Comparison of ENCODE assay signal across 9 cellular contexts in genomic region chr18:7177131-7177744, GRCh38. TPM values are rescaled to one million over a fixed set of nuclear protein-coding genes. Genes with fewer than 3 reads are reported as not detected.
A peak's percentile ranks its signal among the peaks of the same experiment; 100 is the strongest.
DNase-seq lines count a peak whose midpoint lies in the region; ATAC-seq, FAIRE-seq and TF ChIP-seq lines count a peak whose summit lies in the region.
"Had no signal": no experiment of that assay in that cellular context is flagged by ENCODE, and none has a peak within 500 bp of the region (broad histone marks: within the 10 kb centered on the region; RNA-seq: fewer than 3 reads in every experiment).

No MANE protein-coding gene starts in this region.

- H3K4me1 ChIP-seq in A549 (no peaks in the 10 kb centered on the region), kidney (ENCODE audit: control insufficient read depth in 1 of 2, insufficient read depth in 1 of 2, low read depth in 1 of 2, low read length in 2 of 2) (no peaks in the 10 kb centered on the region), transverse colon (no peaks in the 10 kb centered on the region)

- no peak overlapping the region for H3K9ac ChIP-seq in kidney (ENCODE audit: low read length in 2 of 2)

- FAIRE-seq in A549 (lab: Jason Lieb, UNC): no peak
- FAIRE-seq in GM12891 (lab: Jason Lieb, UNC): no peak
- peak; percentile 91 for FAIRE-seq in kidney (lab: Jason Lieb, UNC)

- H3K9me3 ChIP-seq in A549 (no peaks in the 10 kb centered on the region), kidney (ENCODE audit: control insufficient read depth in 1 of 2, low read length in 2 of 2) (no peaks in the 10 kb centered on the region), transverse colon (no peaks in the 10 kb centered on the region)

- no peak for TF ChIP-seq EP300 in A549 (IDR thresholded peaks at IDR 0.05)
- no peak for TF ChIP-seq EP300 in transverse colon (IDR thresholded peaks at IDR 0.05; ENCODE audit: low read depth)

- intact Hi-C loops in kidney (cut with DNase I) (loop anchor here (10.0 kb wide), 1 partner anchor 142 kb away; no protein-coding TSS in a partner anchor), transverse colon (cut with DNase I; ENCODE audit: low total_unique reads) (no loop called here)

- H3K36me3 ChIP-seq in kidney (ENCODE audit: control insufficient read depth in 1 of 2, insufficient read depth in 2 of 2, low read length in 2 of 2) (no peaks in the 10 kb centered on the region), transverse colon (no peaks in the 10 kb centered on the region)

- no peaks in the 10 kb centered on the region for H3K27me3 ChIP-seq in transverse colon

- peak; percentile 64 to 78 for TF ChIP-seq RAD21 in A549 (conservative IDR thresholded peaks at IDR 0.05 in 1 of 2, IDR thresholded peaks at IDR 0.05 in 1 of 2)

- in situ Hi-C loops in T47D (cut with HindIII; ENCODE audit: low pct_unique_long_range_greater_than_20kb, low sequenced_read_pairs) (no loop called here), transverse colon (cut with MboI; ENCODE audit: low pct_ligation_motif_present in 1 of 4, low pct_unique_long_range_greater_than_20kb in 1 of 4, low sequenced_read_pairs in 3 of 4) (loop anchor here in 1 of 4 donors (25.0 kb wide), 1 partner anchor 240 kb away; no protein-coding TSS in a partner anchor)

- peak; percentile 43 to 54 for DNase-seq in A549 (ENCODE audit: low read depth in 1 of 2, low spot score in 1 of 2)
- DNase-seq in GM12891 (ENCODE audit: insufficient read length, low spot score): peak; percentile 32
- peak; percentile 52 for DNase-seq in NCI-H2196 treated with DMSO at 0.1 percent for 48 hours (lab: John Stamatoyannopoulos, UW; ENCODE audit: unreplicated experiment)
- DNase-seq in T47D (ENCODE audit: low read depth in 1 of 2, low spot score in 1 of 2): peak; percentile 12 to 45
- no peak for DNase-seq in kidney
- no peak for DNase-seq in transverse colon
- no peak for DNase-seq in activated CD4-positive, alpha-beta T cell treated with anti-CD3 and anti-CD28 coated beads for 1 hour
- DNase-seq in stimulated activated CD4-positive, alpha-beta T cell treated with anti-CD3 and anti-CD28 coated beads, Interleukin-4, amount 100 ng/mL, for 24 hours: no peak

- TF ChIP-seq POLR2A in A549 (IDR thresholded peaks at IDR 0.05; ENCODE audit: low read length) (no peak), GM12891 (IDR thresholded peaks at IDR 0.05; ENCODE audit: low read depth, low read length) (no peak), transverse colon (IDR thresholded peaks at IDR 0.05) (no peak)

- CTCF ChIA-PET in A549 (lab: Yijun Ruan, JAX): interaction anchor here (0.6 to 2.4 kb wide), 22 partner anchors 9 to 1306 kb away, joined by 3 to 36 read pairs (median 5); no protein-coding TSS in a partner anchor

- ATAC-seq in A549: peak; percentile 81 to 91; a peak in 5 of 6 replicates

- peak; percentile 56 for TF ChIP-seq CTCF in A549 (IDR thresholded peaks at IDR 0.05)
- peak; percentile 75 for TF ChIP-seq CTCF in kidney (IDR thresholded peaks at IDR 0.05; ENCODE audit: borderline replicate concordance, extremely low read depth, insufficient read depth)
- peak; percentile 25 to 57 (median 48) for TF ChIP-seq CTCF in transverse colon (IDR thresholded peaks at IDR 0.05)

- H3K4me2 ChIP-seq in A549: no peak overlapping the region

- H3K27ac ChIP-seq in A549 (no peak overlapping the region), kidney (ENCODE audit: low read depth in 2 of 2, low read length in 2 of 2) (no peak overlapping the region), transverse colon (no peak overlapping the region)

- POLR2A ChIA-PET in A549 (lab: Yijun Ruan, JAX): no interaction called here

- 34% methylated on average over 4 of the region's 4 CpGs for WGBS in A549 (ENCODE audit: missing lambda C conversion rate)
- WGBS in transverse colon (ENCODE audit: low coverage in 1 of 2), 2 donors: 46% methylated on average over 3 to 4 of the region's 4 CpGs

- H3K4me3 ChIP-seq in A549 (no peak overlapping the region), kidney (ENCODE audit: low read length in 2 of 2) (no peak overlapping the region), transverse colon (no peak overlapping the region)

TF ChIP-seq in A549, 52 proteins besides CTCF, POLR2A, EP300 and RAD21:
- TF ChIP-seq CHD2 (IDR thresholded peaks at IDR 0.05; ENCODE audit: low read length, partially characterized antibody) (no peak), SMC3 (IDR thresholded peaks at IDR 0.05) (peak; percentile 34; the same call in 2 of the 3 replicates)

TF ChIP-seq in GM12891, 5 proteins besides CTCF, POLR2A, EP300 and RAD21:
- TF ChIP-seq SPI1 (IDR thresholded peaks at IDR 0.05; ENCODE audit: low read depth, low read length): no peak
- no peak for TF ChIP-seq POLR2AphosphoS5 (IDR thresholded peaks at IDR 0.05; ENCODE audit: low read depth, low read length)
- TF ChIP-seq POU2F2 (IDR thresholded peaks at IDR 0.05; ENCODE audit: low read depth, low read length): no peak
- no peak for TF ChIP-seq PAX5 (IDR thresholded peaks at IDR 0.05; ENCODE audit: insufficient read depth, low read length, severe bottlenecking)
- TF ChIP-seq TAF1 (IDR thresholded peaks at IDR 0.05; ENCODE audit: low read depth, low read length): no peak

RNA-seq across cellular contexts. Expression of gene LRRC30, which starts 53.7 kb away (rescaled TPM):
- polyA plus RNA-seq in A549 (2011; rRNA removed) (not detected in 2 replicates), A549 (2017; fragmentation: RNase III; extraction: RNeasy Plus Mini Kit Qiagen cat#74134 plus additional on column Dnase treatment) (not detected in 3 replicates), kidney (ENCODE audit: insufficient read depth, low read depth, low replicate concordance) (not detected)
- not detected in 2 replicates for polyA plus RNA-seq in A549 (2012; cell fraction: cytosol; rRNA removed)
- polyA plus RNA-seq in A549 (2012; cell fraction: nucleus; rRNA removed): not detected in 2 replicates
- polyA minus RNA-seq in A549 (2011; rRNA and poly(A)+ RNA removed): not detected in 2 replicates
- polyA plus RNA-seq in GM12891 (2012; ENCODE audit: low read depth, missing spikeins): not detected
- total RNA-seq in kidney (not detected), transverse colon (not detected)
- polyA plus RNA-seq: urinary bladder had no signal

RNA-seq across cellular contexts. Expression of gene LAMA1, which starts 59.6 kb away (rescaled TPM):
- polyA plus RNA-seq in A549 (2011; rRNA removed) (0.06 and 0.11 TPM in 2 replicates), A549 (2017; fragmentation: RNase III; extraction: RNeasy Plus Mini Kit Qiagen cat#74134 plus additional on column Dnase treatment) (0.05 TPM in 2 of 3 replicates, not detected in the other), kidney (ENCODE audit: insufficient read depth, low read depth, low replicate concordance) (10.7 TPM)
- 0.03 TPM in 2 replicates for polyA plus RNA-seq in A549 (2012; cell fraction: cytosol; rRNA removed)
- polyA plus RNA-seq in A549 (2012; cell fraction: nucleus; rRNA removed): 0.04 and 0.12 TPM in 2 replicates
- 0.08 and 0.19 TPM in 2 replicates for polyA minus RNA-seq in A549 (2011; rRNA and poly(A)+ RNA removed)
- 0.01 TPM for polyA plus RNA-seq in GM12891 (2012; ENCODE audit: low read depth, missing spikeins)
- total RNA-seq in kidney (14.1 TPM), transverse colon (1 to 10 TPM in 2 of 4 donors, under 1 TPM in 1, not detected in 1; 0.48 to 2.9 (median 2.6) TPM)

Comparison
In these comparisons a context has a peak if more than half of its experiments do, and no peak if none do; other contexts are left out.
1. DNase-seq: peak in A549 (2 of 2), GM12891 (single experiment), NCI-H2196 treated with DMSO at 0.1 percent for 48 hours (single experiment) and T47D (2 of 2); none in kidney (single experiment), transverse colon (single experiment), activated CD4-positive, alpha-beta T cell treated with anti-CD3 and anti-CD28 coated beads for 1 hour (single experiment) and stimulated activated CD4-positive, alpha-beta T cell treated with anti-CD3 and anti-CD28 coated beads, Interleukin-4, amount 100 ng/mL, for 24 hours (single experiment).
2. Peak in every context shown above with its lines, with median percentiles within 50 percentile points of each other: CTCF ChIP-seq.